ENCODE assay signal across 19 cellular contexts in genomic region chr6:39037707-39038106, GRCh38. TPM values are rescaled to one million over a fixed set of nuclear protein-coding genes. Genes with fewer than 3 reads are reported as not detected.
"Had no signal": no experiment of that assay in that cellular context is flagged by ENCODE, and none has a peak within 500 bp of the region (broad histone marks: within the 10 kb centered on the region; RNA-seq: fewer than 3 reads in every experiment).

No MANE protein-coding gene starts in this region.

- H3K27ac ChIP-seq: brain microvascular endothelial cell, prostate gland had no signal

- H3K4me1 ChIP-seq: prostate gland had no signal

- DNase-seq: activated CD4-positive, alpha-beta T cell treated with anti-CD3 and anti-CD28 coated beads, Interleukin-2, amount 50 U/mL, for 4 hours; activated CD4-positive, CD25-positive, alpha-beta regulatory T cell treated with anti-CD3 and anti-CD28 coated beads, Interleukin-2, amount 50 U/mL, for 72 hours; activated gamma-delta T cell; activated T-cell treated with anti-CD3 and anti-CD28 coated beads, Interleukin-2, amount 50 U/mL, for 1 hour; amygdala; brain microvascular endothelial cell; cerebellar nuclear complex; dermis blood vessel endothelial cell; immature natural killer cell; left cardiac atrium; mucosa of descending colon; naive thymus-derived CD8-positive, alpha-beta T cell; occipital lobe; stimulated activated CD4-positive, alpha-beta T cell treated with anti-CD3 and anti-CD28 coated beads, Interleukin-12 subunit alpha, Interleukin-12 subunit beta, amount 100 ng/mL, for 4 hours; stimulated activated naive CD4-positive, alpha-beta T cell treated with Interleukin-2 at 50 U/mL for 16 hours; T-helper 9 cell had no signal

- H3K4me3 ChIP-seq: mucosa of descending colon, prostate gland had no signal

- ATAC-seq: mucosa of descending colon; naive thymus-derived CD8-positive, alpha-beta T cell; sciatic nerve had no signal

- H3K9me3 ChIP-seq: mucosa of descending colon, prostate gland had no signal

- H3K36me3 ChIP-seq: brain microvascular endothelial cell, prostate gland had no signal

RNA-seq across cellular contexts. Expression of gene GLP1R, which starts 10.9 kb away (rescaled TPM):
- total RNA-seq: dermis blood vessel endothelial cell; lung microvascular endothelial cell; naive thymus-derived CD8-positive, alpha-beta T cell; occipital lobe had no signal
- polyA plus RNA-seq: naive thymus-derived CD8-positive, alpha-beta T cell had no signal
